In genomic region chr15:51227967-51228783, GRCh38 we compare ENCODE assay signal across 8 cellular contexts.
DNase-seq lines count a peak whose midpoint lies in the region; ATAC-seq, FAIRE-seq and TF ChIP-seq lines count a peak whose summit lies in the region.

No MANE protein-coding gene starts in this region.

- H3K4me3 ChIP-seq in bronchial epithelial cell (ENCODE audit: low read depth, low read length), result no peak overlapping the region
- no peak overlapping the region for H3K4me3 ChIP-seq in neutrophil (ENCODE audit: low read depth in 1 of 2, low read length in 1 of 2)

- peak; percentile 85 for DNase-seq in AG08396 (ENCODE audit: low spot score)
- DNase-seq in NCI-H460 (ENCODE audit: extremely low read depth, low read depth), result peak; percentile 58
- DNase-seq in bronchial epithelial cell (ENCODE audit: low read depth), result peak; percentile 83
- no peak for DNase-seq in sciatic nerve (ENCODE audit: low spot score)
- no peak for DNase-seq in NCI-H446 (lab: John Stamatoyannopoulos, UW)

- ATAC-seq in GM18517 (IDR thresholded peaks at IDR 0.05; ENCODE audit: unreplicated experiment) (peak; percentile 94), HG02884 (IDR thresholded peaks at IDR 0.05; ENCODE audit: unreplicated experiment) (peak; percentile 75), sciatic nerve (no peak)

- H3K4me1 ChIP-seq in neutrophil (ENCODE audit: control insufficient read depth in 1 of 2, insufficient read depth in 1 of 2, low read depth in 1 of 2, low read length in 1 of 2), result peaks cover 40 to 51% of the 10 kb centered on the region in 2 experiments

- H3K27me3 ChIP-seq in bronchial epithelial cell (ENCODE audit: control insufficient read depth, insufficient read depth, low read length) (no peaks in the 10 kb centered on the region), neutrophil (no peaks in the 10 kb centered on the region)

- no peaks in the 10 kb centered on the region for H3K9me3 ChIP-seq in neutrophil

- intact Hi-C loops in sciatic nerve (cut with DNase I), result no loop called here

- H3K27ac ChIP-seq in neutrophil, result peak overlapping the region; percentile 57

- H3K36me3 ChIP-seq in bronchial epithelial cell (ENCODE audit: control insufficient read depth, insufficient read depth, low read length) (no peaks in the 10 kb centered on the region), neutrophil (no peaks in the 10 kb centered on the region)

- no peak for TF ChIP-seq CTCF in bronchial epithelial cell (IDR thresholded peaks at IDR 0.05; ENCODE audit: insufficient read depth, low read length, severe bottlenecking)
- TF ChIP-seq CTCF in neutrophil (IDR thresholded peaks at IDR 0.05), result no peak

- no peak for FAIRE-seq in bronchial epithelial cell (lab: Jason Lieb, UNC)

Comparison
In these comparisons a context has a peak if more than half of its experiments do, and no peak if none do; other contexts are left out.
1. DNase-seq: peak in AG08396 (single experiment), NCI-H460 (single experiment) and bronchial epithelial cell (single experiment); none in sciatic nerve (single experiment) and NCI-H446 (0 of 2).